20 cellular contexts compared by ENCODE assay signal in the genomic region with DNA sequence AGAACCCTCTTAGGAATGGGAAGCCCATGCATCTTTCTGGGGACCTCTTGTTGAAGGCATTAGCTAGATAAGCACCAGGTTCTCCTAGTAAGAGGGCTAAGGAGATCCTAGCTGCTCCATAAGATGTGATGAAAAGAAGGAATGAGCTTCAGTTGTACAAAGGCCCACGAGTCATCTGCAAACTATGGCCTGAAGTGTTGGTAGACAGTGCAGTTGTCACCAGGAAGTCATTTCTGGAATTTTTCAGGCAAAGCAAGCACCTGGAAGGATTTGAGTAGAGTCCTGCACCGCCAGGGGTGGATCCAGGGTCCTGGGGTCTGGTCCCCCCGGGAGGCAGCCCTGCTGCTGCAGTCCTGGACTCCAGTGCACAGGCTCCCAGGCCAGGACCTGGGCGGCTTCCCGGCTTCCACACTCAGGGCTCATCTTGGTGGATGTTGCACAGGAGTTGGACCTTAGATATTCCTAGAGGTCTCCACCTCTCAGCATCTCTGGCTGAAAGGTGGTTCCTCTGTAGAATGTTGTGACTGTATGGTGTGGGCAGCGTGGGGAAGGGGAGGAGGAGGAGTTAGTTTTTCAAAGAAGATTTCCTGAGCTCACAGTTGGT.
"Had no signal": no experiment of that assay in that cellular context is flagged by ENCODE, and none has a peak within 500 bp of the region (broad histone marks: within the 10 kb centered on the region; RNA-seq: fewer than 3 reads in every experiment).

No MANE protein-coding gene starts in this region.

- H3K4me1 ChIP-seq: foreskin keratinocyte had no signal

- H3K4me3 ChIP-seq: dorsolateral prefrontal cortex, hepatocyte, lung, psoas muscle, skin epidermis had no signal

- H3K27me3 Mint-ChIP-seq: stimulated activated naive CD8-positive, alpha-beta T cell treated with anti-CD3 and anti-CD28 coated beads, Interleukin-15, Interleukin-2, amounts not matched to agents 100 ng/mL and 50 ng/mL, for 24 hours had no signal

- FAIRE-seq: keratinocyte had no signal

- DNase-seq: activated CD4-positive, alpha-beta T cell treated with anti-CD3 and anti-CD28 coated beads, Interleukin-2, amount 50 U/mL, for 1 hour; activated CD8-positive, alpha-beta memory T cell treated with anti-CD3 and anti-CD28 coated beads for 24 hours; activated CD8-positive, alpha-beta memory T cell treated with anti-CD3 and anti-CD28 coated beads, Interleukin-2, amount 50 U/mL, for 48 hours; activated effector memory CD4-positive, alpha-beta T cell treated with Interleukin-2 at 50 U/mL for 16 hours; activated naive CD4-positive, alpha-beta T cell treated with anti-CD3 and anti-CD28 coated beads, Interleukin-2, amount 50 U/mL, for 16 hours; activated T-cell treated with anti-CD3 and anti-CD28 coated beads, Interleukin-2, amount 50 U/mL, for 48 hours; dorsolateral prefrontal cortex; foreskin keratinocyte; midbrain; nephron progenitor cell; psoas muscle; right cardiac atrium; stimulated activated CD4-positive, alpha-beta T cell treated with anti-CD3 and anti-CD28 coated beads, Interleukin-15, amount 100 ng/mL, for 24 hours; stimulated activated CD4-positive, alpha-beta T cell treated with anti-CD3 and anti-CD28 coated beads, Interleukin-2, amount 100 ng/mL, for 48 hours had no signal

- H3K27me3 ChIP-seq: dorsolateral prefrontal cortex, foreskin keratinocyte, hepatocyte had no signal

- H2AFZ ChIP-seq: hepatocyte had no signal

- ATAC-seq: foreskin keratinocyte, left lobe of liver, psoas muscle, right cardiac atrium had no signal

- H3K9me3 ChIP-seq: psoas muscle had no signal

- H3K4me2 ChIP-seq: hepatocyte had no signal

- H3K79me2 ChIP-seq: hepatocyte had no signal

- H3K27ac Mint-ChIP-seq: nephron progenitor cell; stimulated activated naive CD8-positive, alpha-beta T cell treated with anti-CD3 and anti-CD28 coated beads, Interleukin-15, Interleukin-2, amounts not matched to agents 100 ng/mL and 50 ng/mL, for 24 hours had no signal

- H3K4me3 Mint-ChIP-seq: nephron progenitor cell; stimulated activated naive CD8-positive, alpha-beta T cell treated with anti-CD3 and anti-CD28 coated beads, Interleukin-15, Interleukin-2, amounts not matched to agents 100 ng/mL and 50 ng/mL, for 24 hours had no signal

- H3K27ac ChIP-seq: foreskin keratinocyte, hepatocyte, psoas muscle, skin epidermis had no signal
